In the genomic region with DNA sequence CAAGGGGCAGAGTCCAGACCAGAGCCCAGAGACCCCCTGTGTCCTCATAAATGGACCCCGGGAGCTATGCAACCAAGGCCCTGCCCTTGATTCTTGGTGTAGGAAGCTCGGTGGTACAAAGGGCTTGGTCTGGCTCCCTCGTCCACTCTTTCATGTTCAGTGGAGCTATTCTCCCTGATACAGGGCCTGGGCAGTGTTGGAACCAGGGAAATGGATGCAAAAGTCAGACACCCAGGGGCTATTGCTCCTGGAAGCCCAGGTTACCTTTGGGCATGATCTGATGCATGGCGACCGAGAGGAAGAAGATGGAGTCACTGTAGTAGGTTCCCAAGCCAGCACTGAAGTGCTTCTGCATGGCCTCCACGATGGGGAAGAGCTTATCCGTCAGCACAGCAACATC, we compare ENCODE assay signal across 24 cellular contexts. TPM values are rescaled to one million over a fixed set of nuclear protein-coding genes. Genes with fewer than 3 reads are reported as not detected.
A peak's percentile ranks its signal among the peaks of the same experiment; 100 is the strongest.
DNase-seq lines count a peak whose midpoint lies in the region; ATAC-seq and TF ChIP-seq lines count a peak whose summit lies in the region.
"Had no signal": no experiment of that assay in that cellular context is flagged by ENCODE, and none has a peak within 500 bp of the region (broad histone marks: within the 10 kb centered on the region; RNA-seq: fewer than 3 reads in every experiment).

No MANE protein-coding gene starts in this region.

- CTCF ChIA-PET in activated CD8-positive, alpha-beta memory T cell treated with anti-CD3 and anti-CD28 coated beads, Interleukin-2, amount 10 ng/mL, durations not matched to agents 7 days and 5 days (lab: Charles Lee) = no interaction called here

- no peak overlapping the region for H2AFZ ChIP-seq in neural progenitor cell (replicated peaks)

- H3K4me2 ChIP-seq in neural progenitor cell = no peak overlapping the region
- H3K4me2 ChIP-seq: BLaER1 had no signal

- no peaks in the 10 kb centered on the region for H3F3A ChIP-seq in neural progenitor cell (ENCODE audit: low read depth)

- no peak overlapping the region for H3K27ac Mint-ChIP-seq in activated CD8-positive, alpha-beta memory T cell treated with anti-CD3 and anti-CD28 coated beads, Interleukin-2, amount 10 ng/mL, durations not matched to agents 7 days and 5 days
- no peak overlapping the region for H3K27ac Mint-ChIP-seq in neural progenitor cell

- H3K4me1 ChIP-seq in right atrium auricular region = peaks cover 0 to 28% of the 10 kb centered on the region in 2 donors
- peaks cover 27% of the 10 kb centered on the region for H3K4me1 ChIP-seq in vagina
- no peaks in the 10 kb centered on the region for H3K4me1 ChIP-seq in neural progenitor cell

- DNase-seq in right atrium auricular region (ENCODE audit: low spot score) (peak; percentile 34), Right ventricle myocardium superior (no peak), posterior vena cava (ENCODE audit: low spot score) (peak; percentile 29), vagina (ENCODE audit: extremely low spot score in 2 of 2) (peak; percentile 52 to 77), DMS53 treated with DMSO at 0.1 percent for 48 hours (lab: John Stamatoyannopoulos, UW; ENCODE audit: unreplicated experiment) (no peak), NK-92 (lab: John Stamatoyannopoulos, UW; ENCODE audit: unreplicated experiment) (no peak), neural progenitor cell (ENCODE audit: low spot score) (no peak)
- DNase-seq in activated CD8-positive, alpha-beta memory T cell treated with anti-CD3 and anti-CD28 coated beads, Interleukin-2, amount 10 ng/mL, durations not matched to agents 7 days and 5 days = peak; percentile 18
- DNase-seq: activated CD4-positive, alpha-beta T cell treated with anti-CD3 and anti-CD28 coated beads for 1 hour; COR-L47; DMS79; H9; hippocampal formation; left colon; NCI-H1436 treated with DMSO at 0.1 percent for 48 hours; NCI-H2107; NCI-H774; T-helper 2 cell had no signal

- H3K9me3 ChIP-seq in right atrium auricular region = no peaks in the 10 kb centered on the region
- no peaks in the 10 kb centered on the region for H3K9me3 ChIP-seq in vagina
- H3K9me3 ChIP-seq in neural progenitor cell (ENCODE audit: low read depth) = no peaks in the 10 kb centered on the region
- H3K9me3 ChIP-seq: BLaER1, tibial artery had no signal

- no peak overlapping the region for H3K27ac ChIP-seq in right atrium auricular region
- no peak overlapping the region for H3K27ac ChIP-seq in vagina
- no peak overlapping the region for H3K27ac ChIP-seq in neural progenitor cell
- H3K27ac ChIP-seq: BLaER1, RWPE1, SK-N-MC, tibial artery had no signal

- H3K9ac ChIP-seq in neural progenitor cell = no peak overlapping the region
- H3K9ac ChIP-seq: BLaER1 had no signal

- no peaks in the 10 kb centered on the region for H3K9me3 Mint-ChIP-seq in activated CD8-positive, alpha-beta memory T cell treated with anti-CD3 and anti-CD28 coated beads, Interleukin-2, amount 10 ng/mL, durations not matched to agents 7 days and 5 days (ENCODE audit: low read depth)
- H3K9me3 Mint-ChIP-seq in neural progenitor cell = no peaks in the 10 kb centered on the region
- H3K9me3 Mint-ChIP-seq: H9 had no signal

- TF ChIP-seq POLR2A in vagina (IDR thresholded peaks at IDR 0.05) = no peak

- no peaks in the 10 kb centered on the region for H4K20me1 ChIP-seq in neural progenitor cell (ENCODE audit: low read depth)
- H4K20me1 ChIP-seq: BLaER1 had no signal

- no peaks in the 10 kb centered on the region for H3K27me3 ChIP-seq in right atrium auricular region
- H3K27me3 ChIP-seq in vagina = no peaks in the 10 kb centered on the region
- no peaks in the 10 kb centered on the region for H3K27me3 ChIP-seq in neural progenitor cell
- H3K27me3 ChIP-seq: BLaER1, tibial artery had no signal

- intact Hi-C loops in Right ventricle myocardium superior (cut with DNase I) = no loop called here
- intact Hi-C loops in posterior vena cava (cut with DNase I) = no loop called here
- intact Hi-C loops in vagina (cut with DNase I) = no loop called here

- ATAC-seq in Right ventricle myocardium superior (ENCODE audit: poor library complexity) = no peak
- no peak for ATAC-seq in activated CD8-positive, alpha-beta memory T cell treated with anti-CD3 and anti-CD28 coated beads, Interleukin-2, amount 10 ng/mL, durations not matched to agents 7 days and 5 days
- ATAC-seq: left colon had no signal

- no peaks in the 10 kb centered on the region for H3K27me3 Mint-ChIP-seq in activated CD8-positive, alpha-beta memory T cell treated with anti-CD3 and anti-CD28 coated beads, Interleukin-2, amount 10 ng/mL, durations not matched to agents 7 days and 5 days
- H3K27me3 Mint-ChIP-seq in neural progenitor cell (ENCODE audit: insufficient read depth, low read depth) = no peaks in the 10 kb centered on the region
- H3K27me3 Mint-ChIP-seq: stimulated activated naive CD8-positive, alpha-beta T cell treated with anti-CD3 and anti-CD28 coated beads, Interleukin-15, Interleukin-2, amounts not matched to agents 100 ng/mL and 50 ng/mL, for 24 hours had no signal

- no peaks in the 10 kb centered on the region for H3K36me3 ChIP-seq in right atrium auricular region
- H3K36me3 ChIP-seq in vagina = no peaks in the 10 kb centered on the region
- H3K36me3 ChIP-seq in neural progenitor cell = no peaks in the 10 kb centered on the region

- H3K4me3 Mint-ChIP-seq in activated CD8-positive, alpha-beta memory T cell treated with anti-CD3 and anti-CD28 coated beads, Interleukin-2, amount 10 ng/mL, durations not matched to agents 7 days and 5 days = no peak overlapping the region
- no peak overlapping the region for H3K4me3 Mint-ChIP-seq in neural progenitor cell
- H3K4me3 Mint-ChIP-seq: H9; stimulated activated naive CD8-positive, alpha-beta T cell treated with anti-CD3 and anti-CD28 coated beads, Interleukin-15, Interleukin-2, amounts not matched to agents 100 ng/mL and 50 ng/mL, for 24 hours had no signal

- TF ChIP-seq CTCF in right atrium auricular region (IDR thresholded peaks at IDR 0.05) (no peak), vagina (IDR thresholded peaks at IDR 0.05) (no peak), neural progenitor cell (IDR thresholded peaks at IDR 0.05) (no peak)

- peaks cover 3% of the 10 kb centered on the region for H3K4me1 Mint-ChIP-seq in activated CD8-positive, alpha-beta memory T cell treated with anti-CD3 and anti-CD28 coated beads, Interleukin-2, amount 10 ng/mL, durations not matched to agents 7 days and 5 days
- peaks cover 15% of the 10 kb centered on the region for H3K4me1 Mint-ChIP-seq in neural progenitor cell

- H3K36me3 Mint-ChIP-seq in activated CD8-positive, alpha-beta memory T cell treated with anti-CD3 and anti-CD28 coated beads, Interleukin-2, amount 10 ng/mL, durations not matched to agents 7 days and 5 days = peaks cover 4% of the 10 kb centered on the region
- H3K36me3 Mint-ChIP-seq in neural progenitor cell = peaks cover 8% of the 10 kb centered on the region

- no peak overlapping the region for H3K4me3 ChIP-seq in right atrium auricular region
- no peak overlapping the region for H3K4me3 ChIP-seq in vagina
- H3K4me3 ChIP-seq in neural progenitor cell = no peak overlapping the region
- H3K4me3 ChIP-seq: BLaER1, K562, SK-N-MC, tibial artery had no signal

- H3K79me2 ChIP-seq in neural progenitor cell (ENCODE audit: low read depth) = no peaks in the 10 kb centered on the region

RNA-seq across cellular contexts. Expression of gene XXYLT1, which starts 44.5 kb away (rescaled TPM):
- total RNA-seq in right atrium auricular region (1 to 10 TPM; 4.6 to 6.7 TPM), Right ventricle myocardium superior (2.6 TPM), posterior vena cava (10 to 100 TPM; 11.3 to 15.7 TPM), vagina (14.5 TPM), neural progenitor cell (ENCODE audit: low replicate concordance) (16.4 and 39.0 TPM in 2 replicates)
- 1 to 10 TPM; 7.2 to 9.2 TPM for total RNA-seq in activated CD8-positive, alpha-beta memory T cell treated with anti-CD3 and anti-CD28 coated beads, Interleukin-2, amount 10 ng/mL, durations not matched to agents 7 days and 5 days

Comparison
In these comparisons a context has a peak if more than half of its experiments do, and no peak if none do; other contexts are left out.
1. DNase-seq: peak in right atrium auricular region (single experiment), activated CD8-positive, alpha-beta memory T cell treated with anti-CD3 and anti-CD28 coated beads, Interleukin-2, amount 10 ng/mL, durations not matched to agents 7 days and 5 days (single experiment), posterior vena cava (single experiment) and vagina (2 of 2); none in Right ventricle myocardium superior (single experiment), DMS53 treated with DMSO at 0.1 percent for 48 hours (single experiment), NK-92 (single experiment) and neural progenitor cell (single experiment).